ENCODE assay signal across 10 cellular contexts in the genomic region with DNA sequence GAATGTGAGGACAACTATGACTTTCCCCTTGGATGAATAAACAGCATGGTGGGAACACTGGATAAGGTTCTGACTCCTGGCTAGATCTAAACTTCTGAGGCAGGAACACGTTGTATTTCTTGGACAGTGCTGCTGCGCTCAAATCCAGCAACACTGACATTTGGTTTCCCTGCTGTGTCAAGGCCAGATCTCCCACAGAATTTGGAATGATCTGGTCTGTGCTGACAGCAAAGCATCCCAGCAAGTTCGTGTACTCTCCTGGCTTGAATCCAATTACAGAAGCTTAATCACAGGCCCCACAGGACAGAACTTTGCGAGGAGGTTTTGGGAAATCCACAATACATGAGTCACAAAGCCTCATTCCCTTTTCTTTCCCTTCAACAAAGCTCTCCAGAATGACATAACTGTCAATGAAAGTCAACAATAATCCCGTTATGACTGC.
DNase-seq lines count a peak whose midpoint lies in the region; ATAC-seq and TF ChIP-seq lines count a peak whose summit lies in the region.
"Had no signal": no experiment of that assay in that cellular context is flagged by ENCODE, and none has a peak within 500 bp of the region (broad histone marks: within the 10 kb centered on the region; RNA-seq: fewer than 3 reads in every experiment).

No MANE protein-coding gene starts in this region.

- DNase-seq in GM03348 (ENCODE audit: low spot score) (peak; percentile 77), astrocyte of the hippocampus (ENCODE audit: low read depth, low spot score) (peak; percentile 84), heart left ventricle (peak; percentile 59 to 79 (median 69)), putamen (ENCODE audit: low spot score) (peak; percentile 20), KBM-7 (no peak)
- DNase-seq in activated CD4-positive, alpha-beta T cell treated with anti-CD3 and anti-CD28 coated beads, Interleukin-2, amount 50 U/mL, for 48 hours: no peak
- DNase-seq: activated naive CD4-positive, alpha-beta T cell treated with anti-CD3 and anti-CD28 coated beads, Interleukin-2, amount 50 U/mL, for 16 hours had no signal

- no peak overlapping the region for H3K4me3 ChIP-seq in heart left ventricle
- H3K4me3 ChIP-seq: skin epidermis had no signal

- H3K27me3 ChIP-seq in heart left ventricle: no peaks in the 10 kb centered on the region

- WGBS in heart left ventricle, 4 donors: 32 to 60% (median 50%) methylated on average over 5 of the region's 5 CpGs

- no peaks in the 10 kb centered on the region for H3K9me3 ChIP-seq in heart left ventricle

- ATAC-seq in heart left ventricle (peak; percentile 91 to 93 (median 92)), GM18520 (IDR thresholded peaks at IDR 0.05; ENCODE audit: unreplicated experiment) (no peak), HG03565 (IDR thresholded peaks at IDR 0.05; ENCODE audit: unreplicated experiment) (no peak)

- intact Hi-C loops in heart left ventricle (cut with DNase I): no loop called here

- in situ Hi-C loops in KBM-7 (cut with MboI; ENCODE audit: low pct_unique_long_range_greater_than_20kb, low sequenced_read_pairs): no loop called here

- H3K4me1 ChIP-seq in heart left ventricle: peaks cover 0 to 21% (median 9%) of the 10 kb centered on the region in 12 donors

- TF ChIP-seq POLR2A in heart left ventricle (IDR thresholded peaks at IDR 0.05): no peak

- H3K27ac ChIP-seq in heart left ventricle: peak overlapping the region in 11 of 12 donors; percentile 13 to 73 (median 47)

- TF ChIP-seq CTCF in heart left ventricle (IDR thresholded peaks at IDR 0.05): no peak

- H3K36me3 ChIP-seq in heart left ventricle: peaks cover 0 to 59% (median 33%) of the 10 kb centered on the region in 9 donors

Comparison
In these comparisons a context has a peak if more than half of its experiments do, and no peak if none do; other contexts are left out.
1. DNase-seq: peak in GM03348 (single experiment), astrocyte of the hippocampus (single experiment), heart left ventricle (5 of 5) and putamen (single experiment); none in activated CD4-positive, alpha-beta T cell treated with anti-CD3 and anti-CD28 coated beads, Interleukin-2, amount 50 U/mL, for 48 hours (0 of 2) and KBM-7 (single experiment).
2. ATAC-seq: peak in heart left ventricle (4 of 4); none in GM18520 (single experiment) and HG03565 (single experiment).